Comparison of ENCODE assay signal across 1 cellular context in genomic region chr10:90988802-90989201, GRCh38.
TF ChIP-seq lines count a peak whose summit lies in the region.

No MANE protein-coding gene starts in this region.

TF ChIP-seq in GM12878, 131 proteins besides CTCF, POLR2A, EP300 and RAD21 (continued from another document):
- TF ChIP-seq WRNIP1 (IDR thresholded peaks at IDR 0.05; ENCODE audit: borderline replicate concordance, low read depth, low read length) = no peak
